Comparison of ENCODE assay signal across 10 cellular contexts in genomic region chr2:63849381-63850203, GRCh38. TPM values are rescaled to one million over a fixed set of nuclear protein-coding genes. Genes with fewer than 3 reads are reported as not detected.
A peak's percentile ranks its signal among the peaks of the same experiment; 100 is the strongest.
DNase-seq lines count a peak whose midpoint lies in the region; ATAC-seq, FAIRE-seq and TF ChIP-seq lines count a peak whose summit lies in the region.
"Had no signal": no experiment of that assay in that cellular context is flagged by ENCODE, and none has a peak within 500 bp of the region (broad histone marks: within the 10 kb centered on the region; RNA-seq: fewer than 3 reads in every experiment).

No MANE protein-coding gene starts in this region.

- H2AFZ ChIP-seq in mammary epithelial cell (ENCODE audit: low read depth, low read length) (no peak overlapping the region), HepG2 (ENCODE audit: low read length) (no peak overlapping the region)

- H4K20me1 ChIP-seq in mammary epithelial cell (ENCODE audit: insufficient read depth, low read length): no peaks in the 10 kb centered on the region
- H4K20me1 ChIP-seq in HepG2 (ENCODE audit: insufficient read depth, low read length): peaks cover 75% of the 10 kb centered on the region

- ATAC-seq in A549 (no peak), HepG2 (no peak), GM21381 (IDR thresholded peaks at IDR 0.05; ENCODE audit: unreplicated experiment) (no peak)
- ATAC-seq: upper lobe of right lung had no signal

- in situ Hi-C loops in mammary epithelial cell (cut with MboI; ENCODE audit: low sequenced_read_pairs in 2 of 2): loop anchor here (5.0 to 10.0 kb wide), 2 partner anchors 152 to 155 kb away; no protein-coding TSS in a partner anchor
- in situ Hi-C loops in HepG2 (cut with HindIII; ENCODE audit: extremely low pct_ligation_motif_present, low pct_unique_long_range_greater_than_20kb): loop anchor here (5.0 kb wide), 1 partner anchor 152 kb away; no protein-coding TSS in a partner anchor

- TF ChIP-seq RAD21 in A549 (conservative IDR thresholded peaks at IDR 0.05 in 1 of 2, IDR thresholded peaks at IDR 0.05 in 1 of 2) (no peak), HepG2 (CRISPR knock-in tag; IDR thresholded peaks at IDR 0.05) (no peak)

- H3K9ac ChIP-seq in mammary epithelial cell (ENCODE audit: insufficient read depth, low read length) (peak overlapping the region; percentile 8), HepG2 (ENCODE audit: insufficient read depth, low read depth, low read length) (no peak overlapping the region)

- H3K27ac ChIP-seq in A549: no peak overlapping the region; a peak in 1 of 6 replicates
- H3K27ac ChIP-seq in mammary epithelial cell (ENCODE audit: insufficient read depth, low read depth, low read length): peak overlapping the region; percentile 16
- no peak overlapping the region for H3K27ac ChIP-seq in HepG2 (ENCODE audit: extremely low read length, insufficient read depth, low read length)
- H3K27ac ChIP-seq: upper lobe of right lung had no signal

- POLR2A ChIA-PET in A549 (lab: Yijun Ruan, JAX): interaction anchor here (3.1 kb wide), 1 partner anchor 8 kb away, joined by 17 read pairs; the partner anchor contains the start of gene UGP2
- POLR2A ChIA-PET in HepG2 (lab: Yijun Ruan, JAX): interaction anchor here (6.5 kb wide), 1 partner anchor 8 kb away, joined by 47 read pairs; the partner anchor contains the start of gene UGP2

- TF ChIP-seq EP300 in A549 (IDR thresholded peaks at IDR 0.05): no peak
- TF ChIP-seq EP300 in HepG2 (IDR thresholded peaks at IDR 0.05; ENCODE audit: low read depth in 2 of 2, low read length in 2 of 2): no peak
- no peak for TF ChIP-seq EP300 in HepG2 (CRISPR knock-in tag; IDR thresholded peaks at IDR 0.05; ENCODE audit: borderline replicate concordance)

- FAIRE-seq in A549 (lab: Jason Lieb, UNC): no peak
- peak; percentile 55 for FAIRE-seq in H54 (lab: Jason Lieb, UNC)
- FAIRE-seq in HepG2 (lab: Jason Lieb, UNC): no peak

- H3K9me3 ChIP-seq in A549 (no peaks in the 10 kb centered on the region), mammary epithelial cell (replicated peaks; ENCODE audit: insufficient read depth, low read length) (peaks cover 2% of the 10 kb centered on the region), HepG2 (ENCODE audit: low read length) (no peaks in the 10 kb centered on the region)
- H3K9me3 ChIP-seq: upper lobe of right lung had no signal

- H3K4me3 ChIP-seq in A549: no peak overlapping the region
- H3K4me3 ChIP-seq in mammary epithelial cell (replicated peaks in 1 of 3; ENCODE audit: insufficient read depth in 1 of 3, low read depth in 2 of 3, low read length in 3 of 3): no peak overlapping the region
- H3K4me3 ChIP-seq in HepG2 (replicated peaks in 1 of 3; ENCODE audit: insufficient read depth in 1 of 3, low read depth in 2 of 3, low read length in 3 of 3): no peak overlapping the region
- H3K4me3 ChIP-seq: upper lobe of right lung had no signal

- WGBS in A549 (ENCODE audit: missing lambda C conversion rate): 84% methylated on average over 7 of the region's 7 CpGs
- 58% methylated on average over 7 of the region's 7 CpGs for WGBS in mammary epithelial cell (ENCODE audit: low coverage, missing lambda C conversion rate)
- 94% methylated on average over 7 of the region's 7 CpGs for WGBS in HepG2 (ENCODE audit: low lambda C conversion rate)

- intact Hi-C loops in mammary epithelial cell (cut with micrococcal nuclease): no loop called here
- intact Hi-C loops in HepG2 (cut with micrococcal nuclease; ENCODE audit: unreplicated experiment): no loop called here

- TF ChIP-seq CTCF in A549 (IDR thresholded peaks at IDR 0.05): no peak
- no peak for TF ChIP-seq CTCF in mammary epithelial cell (conservative IDR thresholded peaks at IDR 0.05 in 1 of 2, IDR thresholded peaks at IDR 0.05 in 1 of 2; ENCODE audit: extremely low read depth in 1 of 2, insufficient read depth in 1 of 2, low read depth in 1 of 2, low read length in 2 of 2)
- no peak for TF ChIP-seq CTCF in HepG2 (CRISPR knock-in tag; IDR thresholded peaks at IDR 0.05)
- TF ChIP-seq CTCF in GM20000 (IDR thresholded peaks at IDR 0.05; ENCODE audit: extremely low read depth, missing control alignments): no peak

- dilution Hi-C loops in mammary epithelial cell (cut with HindIII; ENCODE audit: low sequenced_read_pairs): no loop called here

- CTCF ChIA-PET in A549 (lab: Yijun Ruan, JAX) (interaction anchor here (0.8 to 6.1 kb wide), 4 partner anchors 12 to 157 kb away, joined by 3 to 33 read pairs (median 3); no protein-coding TSS in a partner anchor), mammary epithelial cell (lab: Charles Lee; ENCODE audit: low non-redundant PET) (interaction anchor here (0.7 kb wide), 1 partner anchor 151 kb away, joined by 4 read pairs; no protein-coding TSS in a partner anchor), HepG2 (lab: Yijun Ruan, JAX; ENCODE audit: low intra/inter-chr PET ratio, low total read pairs) (no interaction called here)

- no peaks in the 10 kb centered on the region for H3K27me3 ChIP-seq in mammary epithelial cell (ENCODE audit: insufficient read depth, low read length)
- H3K27me3 ChIP-seq in HepG2 (ENCODE audit: control insufficient read depth in 1 of 2, insufficient read depth in 2 of 2, low read length in 2 of 2): no peaks in the 10 kb centered on the region
- H3K27me3 ChIP-seq: upper lobe of right lung had no signal

- H3K4me1 ChIP-seq in A549 (peaks cover 30% of the 10 kb centered on the region), mammary epithelial cell (ENCODE audit: insufficient read depth, low read length) (peaks cover 13% of the 10 kb centered on the region), HepG2 (ENCODE audit: insufficient read depth, low read length) (peaks cover 82% of the 10 kb centered on the region)

- H3K79me2 ChIP-seq in mammary epithelial cell (ENCODE audit: insufficient read depth, low read length) (peaks cover 100% of the 10 kb centered on the region), HepG2 (ENCODE audit: insufficient read depth, low read length) (peaks cover 100% of the 10 kb centered on the region)

- TF ChIP-seq POLR2A in A549 (IDR thresholded peaks at IDR 0.05; ENCODE audit: low read length) (no peak), H54 (IDR thresholded peaks at IDR 0.05; ENCODE audit: low read depth, low read length) (no peak), HepG2 (IDR thresholded peaks at IDR 0.05; ENCODE audit: insufficient read depth in 1 of 2, low read depth in 2 of 2, low read length in 2 of 2) (no peak)

- peaks cover 4% of the 10 kb centered on the region for H3K36me3 ChIP-seq in mammary epithelial cell (ENCODE audit: insufficient read depth, low read length)
- no peaks in the 10 kb centered on the region for H3K36me3 ChIP-seq in HepG2 (replicated peaks in 1 of 2; ENCODE audit: control insufficient read depth in 1 of 2, insufficient read depth in 2 of 2, low read length in 2 of 2)
- H3K36me3 ChIP-seq: upper lobe of right lung had no signal

- H3K4me2 ChIP-seq in A549 (peak overlapping the region; percentile 5; the same call in 2 of the 3 replicates), mammary epithelial cell (ENCODE audit: insufficient read depth, low read depth, low read length) (peak overlapping the region; percentile 62), HepG2 (ENCODE audit: low read depth, low read length) (no peak overlapping the region)

- BruUV-seq in mammary epithelial cell (replicated peaks; lab: Mats Ljungman, UMichigan): no TSS peak
- no TSS peak for BruUV-seq in HepG2 (replicated peaks; lab: Mats Ljungman, UMichigan)

- DNase-seq in A549 (ENCODE audit: low read depth in 1 of 2, low spot score in 1 of 2) (no peak), H54 (ENCODE audit: insufficient read length, low spot score) (no peak), mammary epithelial cell (no peak), HepG2 (ENCODE audit: low spot score) (no peak), activated gamma-delta T cell treated with Interleukin-2 at 50 U/mL for 16 hours (no peak), kidney tubule cell (ENCODE audit: low spot score) (no peak), GM20000 (ENCODE audit: low spot score) (no peak)
- DNase-seq: NCI-H1436, upper lobe of right lung had no signal

TF ChIP-seq in A549, 52 proteins besides CTCF, POLR2A, EP300 and RAD21 (continues in another document):
- TF ChIP-seq CBX8 (IDR thresholded peaks at IDR 0.05): no peak

TF ChIP-seq in HepG2, 621 proteins besides CTCF, POLR2A, EP300 and RAD21:
- TF ChIP-seq ZNF468 (CRISPR knock-in tag; IDR thresholded peaks at IDR 0.05) (no peak), CREB1 (IDR thresholded peaks at IDR 0.05) (no peak), CREB1 (CRISPR knock-in tag; IDR thresholded peaks at IDR 0.05) (0 out of 2 replicates have a peak, but pooled peaks have one; percentile 27)

RNA-seq across cellular contexts. Expression of gene UGP2, which starts 7.9 kb away (rescaled TPM):
- 136 and 162 TPM in 2 replicates for polyA plus RNA-seq in A549 (2011; rRNA removed)
- 26.8 and 28.5 TPM in 2 replicates for polyA plus RNA-seq in A549 (2012; cell fraction: cytosol; rRNA removed)
- 7.4 and 13.8 TPM in 2 replicates for polyA plus RNA-seq in A549 (2012; cell fraction: nucleus; rRNA removed)
- 110 to 119 TPM (median 114 TPM) in 3 replicates for polyA plus RNA-seq in A549 (2017; fragmentation: RNase III; extraction: RNeasy Plus Mini Kit Qiagen cat#74134 plus additional on column Dnase treatment)
- 19.7 and 25.8 TPM in 2 replicates for polyA minus RNA-seq in A549 (2011; rRNA and poly(A)+ RNA removed)
- total RNA-seq in mammary epithelial cell: 100 to 1,000 TPM; 141 to 248 TPM
- polyA plus RNA-seq in mammary epithelial cell: 87.4 TPM
- 60.9 TPM for polyA minus RNA-seq in mammary epithelial cell
- total RNA-seq in HepG2 (2016; rRNA removed; fragmentation: Illumina TruSeq; extraction: Trizol): 134 and 210 TPM in 2 replicates
- total RNA-seq in HepG2 (2016; cell fraction: cytosol; rRNA removed; fragmentation: Illumina TruSeq; extraction: Trizol; ENCODE audit: low read depth): 83.7 and 93.6 TPM in 2 replicates
- 123 and 218 TPM in 2 replicates for total RNA-seq in HepG2 (2016; cell fraction: insoluble cytoplasmic fraction; rRNA removed; fragmentation: Illumina TruSeq; extraction: Trizol)
- 85.1 and 86.4 TPM in 2 replicates for total RNA-seq in HepG2 (2016; cell fraction: membrane; rRNA removed; fragmentation: Illumina TruSeq; extraction: Trizol)
- total RNA-seq in HepG2 (2016; cell fraction: nucleus; rRNA removed; fragmentation: Illumina TruSeq; extraction: Trizol): 79.9 and 81.8 TPM in 2 replicates
- 80.1 and 96.0 TPM in 2 replicates for polyA plus RNA-seq in HepG2 (2011; rRNA removed)
- polyA plus RNA-seq in HepG2 (2011; cell fraction: cytosol; rRNA removed): 34.2 and 64.5 TPM in 2 replicates
- polyA plus RNA-seq in HepG2 (2011; cell fraction: nucleus; rRNA removed): 28.2 and 36.8 TPM in 2 replicates
- 164 and 194 TPM in 2 replicates for polyA plus RNA-seq in HepG2 (2012)
- polyA plus RNA-seq in HepG2 (2016; cell fraction: cytosol; fragmentation: Illumina TruSeq; extraction: Trizol; ENCODE audit: low read depth): 27.9 and 31.2 TPM in 2 replicates
- 183 and 197 TPM in 2 replicates for polyA plus RNA-seq in HepG2 (2016; cell fraction: insoluble cytoplasmic fraction; fragmentation: Illumina TruSeq; extraction: Trizol; ENCODE audit: low read depth)
- 56.9 and 57.3 TPM in 2 replicates for polyA plus RNA-seq in HepG2 (2016; cell fraction: membrane; fragmentation: Illumina TruSeq; extraction: Trizol; ENCODE audit: low read depth)
- 78.5 and 87.8 TPM in 2 replicates for polyA plus RNA-seq in HepG2 (2016; cell fraction: nucleus; fragmentation: Illumina TruSeq; extraction: Trizol; ENCODE audit: insufficient read depth, low read depth)
- 11.5 and 14.4 TPM in 2 replicates for polyA minus RNA-seq in HepG2 (2011; rRNA and poly(A)+ RNA removed; ENCODE audit: low replicate concordance)
- polyA minus RNA-seq in HepG2 (2011; cell fraction: cytosol; rRNA and poly(A)+ RNA removed): 103 and 130 TPM in 2 replicates
- polyA minus RNA-seq in HepG2 (2011; cell fraction: nucleus; rRNA and poly(A)+ RNA removed): 119 and 170 TPM in 2 replicates
